Comparison of ENCODE assay signal across 18 cellular contexts in the genomic region with DNA sequence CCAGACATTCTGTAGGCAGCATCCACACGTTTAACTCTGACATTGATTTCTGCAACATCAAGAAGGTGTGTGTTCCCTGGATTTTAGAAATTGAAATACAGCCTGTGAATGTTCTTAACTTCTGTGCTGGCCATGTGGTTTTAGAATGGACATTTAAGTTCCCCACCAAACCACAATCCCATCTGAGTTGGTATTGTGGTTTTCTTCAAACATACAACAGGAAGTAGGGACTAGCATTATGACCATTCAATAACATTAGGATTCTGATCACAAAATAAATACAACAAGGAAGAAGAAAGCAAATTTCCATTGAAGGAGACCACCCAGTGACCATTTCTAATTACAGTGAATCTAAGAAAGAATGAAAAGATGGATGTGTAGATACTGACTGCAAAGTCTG. TPM values are rescaled to one million over a fixed set of nuclear protein-coding genes. Genes with fewer than 3 reads are reported as not detected.
A peak's percentile ranks its signal among the peaks of the same experiment; 100 is the strongest.
DNase-seq lines count a peak whose midpoint lies in the region; ATAC-seq, FAIRE-seq and TF ChIP-seq lines count a peak whose summit lies in the region.
"Had no signal": no experiment of that assay in that cellular context is flagged by ENCODE, and none has a peak within 500 bp of the region (broad histone marks: within the 10 kb centered on the region; RNA-seq: fewer than 3 reads in every experiment).

No MANE protein-coding gene starts in this region.

- DNase-seq in A172 (ENCODE audit: low spot score) = peak; percentile 43
- peak; percentile 46 for DNase-seq in HCEC 1CT
- peak; percentile 46 for DNase-seq in PC-3
- DNase-seq in choroid plexus epithelial cell (ENCODE audit: low read depth) = peak; percentile 75
- no peak for DNase-seq in occipital lobe (lab: John Stamatoyannopoulos, UW)
- no peak for DNase-seq in NCI-H2196 (lab: John Stamatoyannopoulos, UW; ENCODE audit: unreplicated experiment)
- no peak for DNase-seq in pancreas
- DNase-seq: activated B cell treated with CpG ODN at 0.5 μM for 24 hours; activated gamma-delta T cell; body of pancreas; effector CD8-positive, alpha-beta T cell; foreskin keratinocyte; NCI-H187 treated with DMSO at 0.1 percent for 48 hours; NCI-H69; uterus had no signal

- 81 to 86% methylated on average over 1 of the region's 1 CpG for WGBS in pancreas, 2 donors

- no peak overlapping the region for H3K4me2 ChIP-seq in PC-3 (ENCODE audit: low read length)
- H3K4me2 ChIP-seq: GM23338 had no signal

- no peaks in the 10 kb centered on the region for H4K20me1 ChIP-seq in PC-3 (ENCODE audit: low read length)

- H3K36me3 ChIP-seq in PC-3 (ENCODE audit: low read depth, low read length) (no peaks in the 10 kb centered on the region), pancreas (no peaks in the 10 kb centered on the region)
- H3K36me3 ChIP-seq: uterus had no signal

- H3F3A ChIP-seq in PC-3 (ENCODE audit: low read length, unreplicated experiment) = no peaks in the 10 kb centered on the region

- POLR2A ChIA-PET in PC-3 (lab: Charles Lee; ENCODE audit: unreplicated experiment) = no interaction called here

- intact Hi-C loops in PC-3 (cut with micrococcal nuclease) (no loop called here), pancreas (cut with DNase I) (no loop called here)

- no peaks in the 10 kb centered on the region for H3K9me2 ChIP-seq in PC-3 (replicated peaks; ENCODE audit: low read length)

- no peaks in the 10 kb centered on the region for H3K27me3 ChIP-seq in PC-3 (ENCODE audit: low read length)
- no peaks in the 10 kb centered on the region for H3K27me3 ChIP-seq in pancreas
- H3K27me3 ChIP-seq: body of pancreas, foreskin keratinocyte, SJSA1, uterus had no signal

- H3K9me3 ChIP-seq in PC-3 (ENCODE audit: low read length) = no peaks in the 10 kb centered on the region
- H3K9me3 ChIP-seq in pancreas = no peaks in the 10 kb centered on the region
- H3K9me3 ChIP-seq: body of pancreas, SJSA1, uterus had no signal

- H3K4me3 ChIP-seq in PC-3 (ENCODE audit: low read length) (no peak overlapping the region), choroid plexus epithelial cell (ENCODE audit: low read depth, low read length) (no peak overlapping the region), pancreas (no peak overlapping the region)
- H3K4me3 ChIP-seq: body of pancreas, GM23338, SJSA1, uterus had no signal

- H2AFZ ChIP-seq in PC-3 (ENCODE audit: low read length) = no peak overlapping the region
- H2AFZ ChIP-seq: GM23338 had no signal

- BruUV-seq in PC-3 (replicated peaks; lab: Mats Ljungman, UMichigan) = no TSS peak

- H3K9ac ChIP-seq in PC-3 (ENCODE audit: low read length) = no peak overlapping the region

- CTCF ChIA-PET in PC-3 (lab: Charles Lee) = no interaction called here

- FAIRE-seq in pancreas (lab: Jason Lieb, UNC) = no peak

- H3K4me1 ChIP-seq in PC-3 (ENCODE audit: insufficient read depth, low read length) = peaks cover 6% of the 10 kb centered on the region
- no peaks in the 10 kb centered on the region for H3K4me1 ChIP-seq in pancreas
- H3K4me1 ChIP-seq: body of pancreas had no signal

- ATAC-seq in PC-3 (0 out of 2 replicates have a peak, but pooled peaks have one; percentile 22), HG03280 (IDR thresholded peaks at IDR 0.05; ENCODE audit: unreplicated experiment) (no peak), pancreas (no peak)
- ATAC-seq: body of pancreas, foreskin keratinocyte, GM23338 had no signal

- H3K79me2 ChIP-seq in PC-3 (ENCODE audit: low read length) = peaks cover 10% of the 10 kb centered on the region

- no peak overlapping the region for H3K27ac ChIP-seq in PC-3 (ENCODE audit: low read length)
- no peak overlapping the region for H3K27ac ChIP-seq in pancreas
- H3K27ac ChIP-seq: body of pancreas, foreskin keratinocyte, SJSA1, uterus had no signal

- TF ChIP-seq CTCF in PC-3 (conservative IDR thresholded peaks at IDR 0.05; ENCODE audit: low read depth, low read length) (no peak), choroid plexus epithelial cell (conservative IDR thresholded peaks at IDR 0.05; ENCODE audit: low read depth, low read length) (no peak), pancreas (IDR thresholded peaks at IDR 0.05) (no peak)

RNA-seq across cellular contexts. Expression of a gene that starts 51.2 kb away (rescaled TPM):
- 43.2 and 51.4 TPM in 2 replicates for total RNA-seq in A172 (2014; rRNA removed; shearing (Covaris generic))
- total RNA-seq in PC-3 (2014; rRNA removed) (23.1 and 29.8 TPM in 2 replicates), occipital lobe (14.2 TPM), pancreas (10 to 100 TPM in 2 of 6 donors, 1 to 10 TPM in 4; 6.6 to 23.7 (median 9.7) TPM)
- 1 to 10 TPM; 4.1 to 4.4 TPM for polyA plus RNA-seq in pancreas

Comparison
In these comparisons a context has a peak if more than half of its experiments do, and no peak if none do; other contexts are left out.
1. DNase-seq: peak in A172 (single experiment), HCEC 1CT (single experiment), PC-3 (single experiment) and choroid plexus epithelial cell (single experiment); none in occipital lobe (single experiment), NCI-H2196 (single experiment) and pancreas (0 of 6).